ENCODE assay signal across 17 cellular contexts in genomic region chr5:143006511-143006910, GRCh38.
DNase-seq lines count a peak whose midpoint lies in the region; ATAC-seq and TF ChIP-seq lines count a peak whose summit lies in the region.
"Had no signal": no experiment of that assay in that cellular context is flagged by ENCODE, and none has a peak within 500 bp of the region (broad histone marks: within the 10 kb centered on the region; RNA-seq: fewer than 3 reads in every experiment).

No MANE protein-coding gene starts in this region.

- H2AFZ ChIP-seq in MM.1S (ENCODE audit: low read length): no peak overlapping the region

- intact Hi-C loops in esophagus squamous epithelium (cut with DNase I): no loop called here

- peak overlapping the region; percentile 36; the same call in 1 of the 2 replicates for H3K9ac ChIP-seq in MM.1S (ENCODE audit: low read length)

- no peak overlapping the region for H3K4me3 ChIP-seq in MM.1S (ENCODE audit: low read length)
- H3K4me3 ChIP-seq in esophagus squamous epithelium: no peak overlapping the region
- no peak overlapping the region for H3K4me3 ChIP-seq in neutrophil (ENCODE audit: low read depth in 1 of 2, low read length in 1 of 2)
- H3K4me3 ChIP-seq: breast epithelium, right lobe of liver, SJCRH30 had no signal

- no peak overlapping the region for H3K4me3 Mint-ChIP-seq in nephron progenitor cell

- H3K36me3 Mint-ChIP-seq in nephron progenitor cell (ENCODE audit: low read depth): no peaks in the 10 kb centered on the region

- H3K27ac Mint-ChIP-seq in nephron progenitor cell: no peak overlapping the region

- H3K36me3 ChIP-seq in MM.1S (replicated peaks; ENCODE audit: insufficient read depth, low read length) (no peaks in the 10 kb centered on the region), esophagus squamous epithelium (no peaks in the 10 kb centered on the region), neutrophil (peaks cover 6% of the 10 kb centered on the region)
- H3K36me3 ChIP-seq: breast epithelium, right lobe of liver, SJCRH30 had no signal

- no peaks in the 10 kb centered on the region for H3K27me3 ChIP-seq in MM.1S (replicated peaks; ENCODE audit: insufficient read depth, low read length)
- no peaks in the 10 kb centered on the region for H3K27me3 ChIP-seq in esophagus squamous epithelium
- no peaks in the 10 kb centered on the region for H3K27me3 ChIP-seq in neutrophil
- H3K27me3 ChIP-seq: breast epithelium, right lobe of liver, SJCRH30 had no signal

- no peak for TF ChIP-seq POLR2A in esophagus squamous epithelium (IDR thresholded peaks at IDR 0.05)

- DNase-seq in Ammon's horn (ENCODE audit: low spot score) (peak; percentile 37), MM.1S (no peak), esophagus squamous epithelium (lab: John Stamatoyannopoulos, UW) (no peak), NCI-H2196 (lab: John Stamatoyannopoulos, UW; ENCODE audit: unreplicated experiment) (no peak), nephron progenitor cell (no peak)
- DNase-seq in stimulated activated naive CD4-positive, alpha-beta T cell treated with Interleukin-2 at 50 U/mL for 16 hours (lab: John Stamatoyannopoulos, UW): no peak
- DNase-seq: activated CD8-positive, alpha-beta memory T cell treated with anti-CD3 and anti-CD28 coated beads for 24 hours; MV-4-11; naive thymus-derived CD4-positive, alpha-beta T cell; NCI-H2171; NK-92 treated with Interleukin-12 subunit alpha and Interleukin-12 subunit beta, amount 100 ng/mL, for 24 hours; right lobe of liver; SJCRH30 had no signal

- H3K79me2 ChIP-seq in MM.1S (ENCODE audit: low read length): peaks cover 9% of the 10 kb centered on the region

- H3K4me1 Mint-ChIP-seq in nephron progenitor cell: peaks cover 83% of the 10 kb centered on the region

- no peak for ATAC-seq in HG03354 (IDR thresholded peaks at IDR 0.05; ENCODE audit: poor library complexity, severe bottlenecking, unreplicated experiment)
- ATAC-seq: left lobe of liver; naive thymus-derived CD4-positive, alpha-beta T cell; right lobe of liver had no signal

- TF ChIP-seq CTCF in MM.1S (IDR thresholded peaks at IDR 0.05; ENCODE audit: low read length) (no peak), esophagus squamous epithelium (IDR thresholded peaks at IDR 0.05) (no peak), neutrophil (IDR thresholded peaks at IDR 0.05) (no peak), nephron progenitor cell (IDR thresholded peaks at IDR 0.05) (no peak)

- no peaks in the 10 kb centered on the region for H3K27me3 Mint-ChIP-seq in nephron progenitor cell (ENCODE audit: low read depth, poor library complexity)
- H3K27me3 Mint-ChIP-seq: naive thymus-derived CD4-positive, alpha-beta T cell had no signal

- no peaks in the 10 kb centered on the region for H3K9me2 ChIP-seq in MM.1S (replicated peaks; ENCODE audit: insufficient read depth, low read length)

- H3K27ac ChIP-seq in MM.1S (ENCODE audit: low read length) (peak overlapping the region; percentile 78), esophagus squamous epithelium (peak overlapping the region in 3 of 4 donors; percentile 25 to 71 (median 58)), neutrophil (peak overlapping the region; percentile 88)
- H3K27ac ChIP-seq: right lobe of liver, SJCRH30 had no signal

- H3K9me3 Mint-ChIP-seq in nephron progenitor cell: no peaks in the 10 kb centered on the region

- H3K9me3 ChIP-seq in MM.1S (replicated peaks; ENCODE audit: insufficient read depth, low read length) (no peaks in the 10 kb centered on the region), esophagus squamous epithelium (no peaks in the 10 kb centered on the region), neutrophil (no peaks in the 10 kb centered on the region)
- H3K9me3 ChIP-seq: breast epithelium, right lobe of liver, SJCRH30 had no signal

- H3K4me1 ChIP-seq in MM.1S (ENCODE audit: low read length) (peaks cover 46% of the 10 kb centered on the region), esophagus squamous epithelium (peaks cover 6 to 53% (median 14%) of the 10 kb centered on the region in 3 donors), neutrophil (ENCODE audit: control insufficient read depth in 1 of 2, insufficient read depth in 1 of 2, low read depth in 1 of 2, low read length in 1 of 2) (peaks cover 66 to 82% of the 10 kb centered on the region in 2 experiments)

- no peaks in the 10 kb centered on the region for H4K20me1 ChIP-seq in MM.1S (ENCODE audit: insufficient read depth, low read length)

- peak overlapping the region; percentile 61; the same call in 1 of the 2 replicates for H3K4me2 ChIP-seq in MM.1S (ENCODE audit: low read depth, low read length)

- peaks cover 32% of the 10 kb centered on the region for H3F3A ChIP-seq in MM.1S (ENCODE audit: insufficient read depth, low read length)
